In genomic region chr17:65103896-65104295, GRCh38 we compare ENCODE assay signal across 18 cellular contexts. TPM values are rescaled to one million over a fixed set of nuclear protein-coding genes. Genes with fewer than 3 reads are reported as not detected.
DNase-seq lines count a peak whose midpoint lies in the region; TF ChIP-seq lines count a peak whose summit lies in the region.
"Had no signal": no experiment of that assay in that cellular context is flagged by ENCODE, and none has a peak within 500 bp of the region (broad histone marks: within the 10 kb centered on the region; RNA-seq: fewer than 3 reads in every experiment).

No MANE protein-coding gene starts in this region.

- peaks cover 52% of the 10 kb centered on the region for H3K4me1 ChIP-seq in mammary epithelial cell (ENCODE audit: insufficient read depth, low read length)

- CTCF ChIA-PET in mammary epithelial cell (lab: Charles Lee; ENCODE audit: low non-redundant PET) = no interaction called here

- no peak overlapping the region for H3K4me3 ChIP-seq in mammary epithelial cell (replicated peaks in 1 of 3; ENCODE audit: insufficient read depth in 1 of 3, low read depth in 2 of 3, low read length in 3 of 3)
- H3K4me3 ChIP-seq: esophagus squamous epithelium, GM12878, psoas muscle, testis had no signal

- in situ Hi-C loops in G401 (cut with HindIII; ENCODE audit: low sequenced_read_pairs) (no loop called here), mammary epithelial cell (cut with MboI; ENCODE audit: low sequenced_read_pairs in 2 of 2) (loop anchor here in 1 of 2 donors (5.0 to 25.0 kb wide), 2 partner anchors 47 to 117 kb away; partner anchors contain the start of gene GNA13), GM13976 (cut with MboI; ENCODE audit: low sequenced_read_pairs, unreplicated experiment) (no loop called here)

- dilution Hi-C loops in mammary epithelial cell (cut with HindIII; ENCODE audit: low sequenced_read_pairs) = loop anchor here (5.0 kb wide), 1 partner anchor 42 kb away; no protein-coding TSS in a partner anchor

- no peaks in the 10 kb centered on the region for H3K27me3 ChIP-seq in mammary epithelial cell (ENCODE audit: insufficient read depth, low read length)
- H3K27me3 ChIP-seq: esophagus squamous epithelium, testis had no signal

- 37% methylated on average over 4 of the region's 5 CpGs for WGBS in mammary epithelial cell (ENCODE audit: low coverage, missing lambda C conversion rate)

- H4K20me1 ChIP-seq in mammary epithelial cell (ENCODE audit: insufficient read depth, low read length) = no peaks in the 10 kb centered on the region

- H2AFZ ChIP-seq in mammary epithelial cell (ENCODE audit: low read depth, low read length) = no peak overlapping the region

- no peak overlapping the region for H3K4me2 ChIP-seq in mammary epithelial cell (ENCODE audit: insufficient read depth, low read depth, low read length)

- TF ChIP-seq CTCF in mammary epithelial cell (conservative IDR thresholded peaks at IDR 0.05 in 1 of 2, IDR thresholded peaks at IDR 0.05 in 1 of 2; ENCODE audit: extremely low read depth in 1 of 2, insufficient read depth in 1 of 2, low read depth in 1 of 2, low read length in 2 of 2) (no peak), GM13976 (IDR thresholded peaks at IDR 0.05; ENCODE audit: borderline replicate concordance, control extremely low read depth, extremely low read depth, insufficient read depth, missing control alignments) (no peak)

- no peaks in the 10 kb centered on the region for H3K36me3 ChIP-seq in mammary epithelial cell (ENCODE audit: insufficient read depth, low read length)
- H3K36me3 ChIP-seq: brain microvascular endothelial cell, esophagus squamous epithelium had no signal

- no TSS peak for BruUV-seq in mammary epithelial cell (replicated peaks; lab: Mats Ljungman, UMichigan)

- no peak overlapping the region for H3K9ac ChIP-seq in mammary epithelial cell (ENCODE audit: insufficient read depth, low read length)

- H3K79me2 ChIP-seq in mammary epithelial cell (ENCODE audit: insufficient read depth, low read length) = no peaks in the 10 kb centered on the region

- intact Hi-C loops in mammary epithelial cell (cut with micrococcal nuclease) = loop anchor here (10.0 kb wide), 1 partner anchor 319 kb away; no protein-coding TSS in a partner anchor

- peak; percentile 27 for DNase-seq in G401 (ENCODE audit: low spot score)
- peak; percentile 54 for DNase-seq in NCI-H226
- peak; percentile 75 for DNase-seq in mammary epithelial cell
- peak; percentile 62 for DNase-seq in kidney tubule cell (ENCODE audit: low spot score)
- DNase-seq in SW480 (ENCODE audit: low spot score) = no peak
- no peak for DNase-seq in NK-92 (lab: John Stamatoyannopoulos, UW; ENCODE audit: unreplicated experiment)
- no peak for DNase-seq in OCI-M1 (lab: John Stamatoyannopoulos, UW)
- DNase-seq in GM13976 (ENCODE audit: low spot score) = no peak
- DNase-seq: activated T-cell treated with anti-CD3 and anti-CD28 coated beads, Interleukin-2, amount 50 U/mL, for 72 hours; brain microvascular endothelial cell; esophagus squamous epithelium; HFFc6; immature natural killer cell; NCI-H187 treated with DMSO at 0.1 percent for 48 hours; NCI-H446; psoas muscle; testis had no signal

- no peak overlapping the region for H3K27ac ChIP-seq in mammary epithelial cell (ENCODE audit: insufficient read depth, low read depth, low read length)
- H3K27ac ChIP-seq: brain microvascular endothelial cell, testis had no signal

- H3K9me3 ChIP-seq in mammary epithelial cell (replicated peaks; ENCODE audit: insufficient read depth, low read length) = no peaks in the 10 kb centered on the region
- H3K9me3 ChIP-seq: esophagus squamous epithelium, psoas muscle, testis had no signal

RNA-seq across cellular contexts. Expression of gene RGS9, which starts 33.3 kb away (rescaled TPM):
- 15.4 and 22.8 TPM in 2 replicates for total RNA-seq in G401 (2014; rRNA removed; shearing (Covaris generic))
- total RNA-seq in mammary epithelial cell = 1 to 10 TPM; 2.8 to 3.5 TPM
- 0.93 TPM for polyA plus RNA-seq in mammary epithelial cell
- 3.3 TPM for polyA minus RNA-seq in mammary epithelial cell

RNA-seq across cellular contexts. Expression of gene GNA13, which starts 47.4 kb away (rescaled TPM):
- total RNA-seq in G401 (2014; rRNA removed; shearing (Covaris generic)) = 43.5 and 69.7 TPM in 2 replicates
- 10 to 100 TPM; 33.9 to 76.3 TPM for total RNA-seq in mammary epithelial cell
- polyA plus RNA-seq in mammary epithelial cell = 24.8 TPM
- polyA minus RNA-seq in mammary epithelial cell = 35.0 TPM

Comparison
In these comparisons a context has a peak if more than half of its experiments do, and no peak if none do; other contexts are left out.
1. DNase-seq: peak in G401 (single experiment), NCI-H226 (single experiment), mammary epithelial cell (single experiment) and kidney tubule cell (single experiment); none in SW480 (single experiment), NK-92 (single experiment), OCI-M1 (single experiment) and GM13976 (single experiment).